In genomic region chr1:234373938-234374240, GRCh38 we compare ENCODE assay signal across 8 cellular contexts. TPM values are rescaled to one million over a fixed set of nuclear protein-coding genes. Genes with fewer than 3 reads are reported as not detected.
DNase-seq lines count a peak whose midpoint lies in the region; ATAC-seq and TF ChIP-seq lines count a peak whose summit lies in the region.

No MANE protein-coding gene starts in this region.

- peak; percentile 64 for DNase-seq in NCI-H146 (lab: John Stamatoyannopoulos, UW)
- DNase-seq in NCI-H146 treated with DMSO at 0.1 percent for 48 hours (lab: John Stamatoyannopoulos, UW; ENCODE audit: unreplicated experiment), result no peak
- no peak for DNase-seq in adipocyte (ENCODE audit: low read depth)
- no peak for DNase-seq in kidney epithelial cell (ENCODE audit: low read depth)
- DNase-seq in thoracic aorta (ENCODE audit: low spot score), result no peak
- no peak for DNase-seq in NCI-H1436 treated with DMSO at 0.1 percent for 48 hours (lab: John Stamatoyannopoulos, UW)
- DNase-seq in SKM-1 (lab: John Stamatoyannopoulos, UW; ENCODE audit: unreplicated experiment), result no peak

- TF ChIP-seq CTCF in kidney epithelial cell (IDR thresholded peaks at IDR 0.05; ENCODE audit: insufficient read depth, low read length, poor library complexity, severe bottlenecking) (no peak), thoracic aorta (IDR thresholded peaks at IDR 0.05) (no peak)

- H3K9ac ChIP-seq in adipocyte (ENCODE audit: low read length), result peak overlapping the region; percentile 99

- H3K9me3 ChIP-seq in adipocyte (ENCODE audit: control insufficient read depth, low read length), result no peaks in the 10 kb centered on the region
- no peaks in the 10 kb centered on the region for H3K9me3 ChIP-seq in thoracic aorta

- H3K27me3 ChIP-seq in adipocyte (replicated peaks; ENCODE audit: control insufficient read depth, insufficient read depth, low read length) (no peaks in the 10 kb centered on the region), kidney epithelial cell (ENCODE audit: control insufficient read depth, insufficient read depth, low read length) (no peaks in the 10 kb centered on the region), thoracic aorta (replicated peaks; ENCODE audit: insufficient read depth) (no peaks in the 10 kb centered on the region)

- peak overlapping the region; percentile 95 to 96 for H3K27ac ChIP-seq in thoracic aorta

- H3K4me3 ChIP-seq in adipocyte (ENCODE audit: low read length), result peak overlapping the region; percentile 100
- peak overlapping the region; percentile 70 for H3K4me3 ChIP-seq in kidney epithelial cell (ENCODE audit: low read depth, low read length)
- H3K4me3 ChIP-seq in thoracic aorta, result peak overlapping the region; percentile 96

- ATAC-seq in HG03066 (IDR thresholded peaks at IDR 0.05; ENCODE audit: low read depth, unreplicated experiment) (peak; percentile 15), thoracic aorta (ENCODE audit: insufficient number of reproducible peaks, low FRiP score, low read depth) (peak; percentile 10)

- H3K36me3 ChIP-seq in adipocyte (ENCODE audit: control insufficient read depth, insufficient read depth, low read length, severe bottlenecking) (peaks cover 21% of the 10 kb centered on the region), kidney epithelial cell (ENCODE audit: control insufficient read depth, insufficient read depth, low read length) (peaks cover 1% of the 10 kb centered on the region), thoracic aorta (peaks cover 6% of the 10 kb centered on the region)

- peaks cover 14% of the 10 kb centered on the region for H3K4me1 ChIP-seq in adipocyte (ENCODE audit: control insufficient read depth, insufficient read depth, low read length)
- peaks cover 10 to 24% of the 10 kb centered on the region in 2 donors for H3K4me1 ChIP-seq in thoracic aorta (ENCODE audit: control insufficient read depth in 1 of 2, low read depth in 2 of 2)

RNA-seq across cellular contexts. Expression of gene COA6, which starts 0.6 kb away (rescaled TPM):
- 25.9 and 46.2 TPM in 2 replicates for total RNA-seq in kidney epithelial cell
- 1 to 10 TPM in 1 of 2 donors, not detected in 1; 3.4 TPM for total RNA-seq in thoracic aorta
